9 cellular contexts compared by ENCODE assay signal in the genomic region with DNA sequence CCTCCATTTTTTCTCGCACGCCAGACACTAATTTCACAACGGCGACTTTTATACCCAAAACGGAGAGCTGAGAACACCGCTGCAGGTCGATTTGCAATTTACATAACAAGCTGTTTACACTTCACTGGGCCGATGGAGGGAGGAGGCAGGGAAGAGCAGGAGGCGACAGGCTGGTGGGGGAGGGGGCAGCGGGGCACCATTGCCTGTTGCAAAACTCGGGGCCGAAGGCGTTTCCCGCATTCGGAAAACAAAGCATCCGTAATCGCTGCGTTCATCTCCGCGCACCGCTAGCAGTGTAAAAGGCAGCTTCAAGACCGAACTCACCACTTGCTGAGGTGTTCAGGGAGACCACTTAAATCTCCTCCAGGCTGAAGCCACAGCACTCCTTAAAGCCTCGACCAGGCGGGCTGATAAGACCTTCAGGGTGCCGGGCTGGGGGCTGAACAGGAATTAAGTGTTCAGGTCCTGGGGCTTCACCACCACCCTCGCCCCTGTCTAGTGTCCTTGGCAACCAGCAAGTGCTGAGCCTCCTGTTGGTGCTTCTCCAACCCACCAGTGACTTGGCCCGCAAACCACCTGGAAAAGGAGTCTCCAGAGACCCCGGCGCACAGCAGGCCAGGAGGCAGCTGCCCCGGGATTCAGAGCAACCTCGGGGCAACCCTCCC. TPM values are rescaled to one million over a fixed set of nuclear protein-coding genes. Genes with fewer than 3 reads are reported as not detected.
DNase-seq lines count a peak whose midpoint lies in the region; ATAC-seq and TF ChIP-seq lines count a peak whose summit lies in the region.
"Had no signal": no experiment of that assay in that cellular context is flagged by ENCODE, and none has a peak within 500 bp of the region (broad histone marks: within the 10 kb centered on the region; RNA-seq: fewer than 3 reads in every experiment).

No MANE protein-coding gene starts in this region.

- H3K27me3 ChIP-seq in cardiac muscle cell (peaks cover 91% of the 10 kb centered on the region), iPS-20b (ENCODE audit: insufficient read depth, low read length) (peaks cover 99% of the 10 kb centered on the region), body of pancreas (peaks cover 0 to 49% of the 10 kb centered on the region in 2 donors)

- H3K4me3 ChIP-seq in cardiac muscle cell (peak overlapping the region; percentile 2), SK-N-MC (peak overlapping the region; percentile 85), iPS-20b (ENCODE audit: low read length) (peak overlapping the region; percentile 53), body of pancreas (no peak overlapping the region)

- H3K4me1 Mint-ChIP-seq in type B pancreatic cell (ENCODE audit: unreplicated experiment), result peaks cover 34% of the 10 kb centered on the region

- no peak overlapping the region for H3K27ac ChIP-seq in cardiac muscle cell
- no peak overlapping the region for H3K27ac ChIP-seq in SK-N-MC
- no peak overlapping the region for H3K27ac ChIP-seq in iPS-20b (ENCODE audit: low read length)
- no peak overlapping the region for H3K27ac ChIP-seq in body of pancreas
- H3K27ac ChIP-seq: breast epithelium had no signal

- H3K9me3 Mint-ChIP-seq in type B pancreatic cell, result no peaks in the 10 kb centered on the region

- peaks cover 63% of the 10 kb centered on the region for H3K27me3 Mint-ChIP-seq in type B pancreatic cell

- TF ChIP-seq POLR2A in body of pancreas (IDR thresholded peaks at IDR 0.05), result no peak

- DNase-seq in cardiac muscle cell (ENCODE audit: low read depth in 1 of 2, low spot score in 1 of 2), result no peak
- DNase-seq in Right ventricle myocardium inferior (ENCODE audit: missing footprints), result no peak
- no peak for DNase-seq in SK-N-MC (ENCODE audit: low read depth, low spot score)
- no peak for DNase-seq in type B pancreatic cell (ENCODE audit: extremely low spot score, unreplicated experiment)
- DNase-seq in NAMALWA (ENCODE audit: low spot score), result no peak
- DNase-seq in HuH-7 (ENCODE audit: low spot score), result no peak
- DNase-seq in body of pancreas, result no peak

- no peak overlapping the region for H3K9ac ChIP-seq in SK-N-MC (ENCODE audit: insufficient read length)
- H3K9ac ChIP-seq in iPS-20b (ENCODE audit: low read depth, low read length), result no peak overlapping the region

- H3K4me1 ChIP-seq in cardiac muscle cell (ENCODE audit: low read depth) (peaks cover 15% of the 10 kb centered on the region), iPS-20b (ENCODE audit: insufficient read depth, low read length) (peaks cover 20% of the 10 kb centered on the region; the same call in 1 of the 2 replicates), body of pancreas (peaks cover 64% of the 10 kb centered on the region)

- H3K36me3 ChIP-seq in cardiac muscle cell (no peaks in the 10 kb centered on the region), SK-N-MC (ENCODE audit: insufficient read depth, low read length) (no peaks in the 10 kb centered on the region), iPS-20b (ENCODE audit: insufficient read depth, low read depth, low read length) (no peaks in the 10 kb centered on the region), body of pancreas (replicated peaks in 1 of 2; ENCODE audit: insufficient read depth in 1 of 2, low read depth in 2 of 2) (no peaks in the 10 kb centered on the region)
- H3K36me3 ChIP-seq: breast epithelium had no signal

- TF ChIP-seq CTCF in cardiac muscle cell (IDR thresholded peaks at IDR 0.05; ENCODE audit: low read depth, low read length), result no peak
- TF ChIP-seq CTCF in type B pancreatic cell (conservative IDR thresholded peaks at IDR 0.05), result no peak
- no peak for TF ChIP-seq CTCF in body of pancreas (IDR thresholded peaks at IDR 0.05)

- no peak for ATAC-seq in Right ventricle myocardium inferior
- ATAC-seq in body of pancreas, result no peak

- H3K36me3 Mint-ChIP-seq in type B pancreatic cell, result peaks cover 8% of the 10 kb centered on the region

- H3K27ac Mint-ChIP-seq in type B pancreatic cell, result peak overlapping the region; percentile 87

- 13 to 18% methylated on average over 11 to 31 of the region's 31 CpGs for WGBS in body of pancreas, 2 donors

- H3K9me3 ChIP-seq in cardiac muscle cell (ENCODE audit: low read depth) (no peaks in the 10 kb centered on the region), SK-N-MC (ENCODE audit: low read depth, low read length) (no peaks in the 10 kb centered on the region), iPS-20b (ENCODE audit: insufficient read depth, low read depth, low read length) (no peaks in the 10 kb centered on the region), body of pancreas (no peaks in the 10 kb centered on the region)
- H3K9me3 ChIP-seq: breast epithelium had no signal

- intact Hi-C loops in Right ventricle myocardium inferior (cut with DNase I), result loop anchor here (2.0 kb wide), 1 partner anchor 589 kb away; no protein-coding TSS in a partner anchor
- intact Hi-C loops in body of pancreas (cut with DNase I), result no loop called here

- H3K4me3 Mint-ChIP-seq in type B pancreatic cell, result peak overlapping the region; percentile 88

RNA-seq across cellular contexts. Expression of gene FOXC1, which starts 2.0 kb away (rescaled TPM):
- total RNA-seq in cardiac muscle cell, result 3.4 and 6.2 TPM in 2 replicates
- 1.8 and 2.5 TPM in 2 replicates for polyA plus RNA-seq in cardiac muscle cell
- total RNA-seq in Right ventricle myocardium inferior, result 2.7 TPM
- total RNA-seq in type B pancreatic cell (ENCODE audit: low replicate concordance), result 20.8 and 53.5 TPM in 2 replicates
- total RNA-seq in body of pancreas, result 1 to 10 TPM; 2.0 to 3.6 TPM

Comparison
In these comparisons a context has a peak if more than half of its experiments do, and no peak if none do; other contexts are left out.
1. H3K4me3 ChIP-seq: peak in cardiac muscle cell (single experiment), SK-N-MC (single experiment) and iPS-20b (single experiment); none in body of pancreas (0 of 2).